28 cellular contexts compared by ENCODE assay signal in the genomic region with DNA sequence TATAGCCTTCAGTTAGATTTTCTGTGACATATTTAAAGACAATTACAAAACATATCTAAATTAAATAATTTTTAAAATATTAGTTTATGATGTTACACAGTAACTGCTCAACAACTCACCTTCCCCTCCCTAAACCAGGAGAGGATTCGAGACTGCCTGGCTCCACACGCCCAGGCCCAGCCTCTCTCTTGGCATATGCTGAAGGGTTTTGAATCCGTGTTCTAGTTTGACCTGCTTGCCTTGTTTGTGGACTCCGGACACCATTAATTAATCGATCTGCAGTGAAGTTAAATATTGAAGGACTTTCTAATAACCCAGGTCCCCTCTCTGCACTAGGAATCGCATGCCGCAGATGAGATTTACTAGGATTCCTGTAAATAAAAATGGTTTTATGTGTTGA.
"Had no signal": no experiment of that assay in that cellular context is flagged by ENCODE, and none has a peak within 500 bp of the region (broad histone marks: within the 10 kb centered on the region; RNA-seq: fewer than 3 reads in every experiment).

No MANE protein-coding gene starts in this region.

- ATAC-seq: activated CD4-positive, alpha-beta T cell treated with anti-CD3 and anti-CD28 coated beads for 36 hours; activated T-helper 17 cell treated with anti-CD3 and anti-CD28 coated beads, Interleukin-2, amount 50 U/mL, for 72 hours; Panc1; Right ventricle myocardium inferior; T-cell had no signal

- DNase-seq: activated CD4-positive, alpha-beta memory T cell treated with anti-CD3 and anti-CD28 coated beads, Interleukin-2, amount 10 ng/mL, durations not matched to agents 7 days and 5 days; activated CD4-positive, alpha-beta T cell treated with anti-CD3 and anti-CD28 coated beads for 36 hours; activated CD4-positive, alpha-beta T cell treated with anti-CD3 and anti-CD28 coated beads, Interleukin-2, amount 50 U/mL, for 1 hour; activated gamma-delta T cell; activated naive CD4-positive, alpha-beta T cell treated with anti-CD3 and anti-CD28 coated beads, Interleukin-2, amount 10 ng/mL, durations not matched to agents 7 days and 5 days; activated naive CD8-positive, alpha-beta T cell treated with anti-CD3 and anti-CD28 coated beads for 36 hours; activated T-cell treated with anti-CD3 and anti-CD28 coated beads for 4 hours; activated T-cell treated with anti-CD3 and anti-CD28 coated beads, Interleukin-2, amount 50 U/mL, for 48 hours; brain microvascular endothelial cell; MG63; MV-4-11; NCI-H1092 treated with DMSO at 0.1 percent for 48 hours; NCI-H1417 treated with DMSO at 0.1 percent for 48 hours; NCI-H1694; NCI-H2029; NCI-H510A treated with DMSO at 0.1 percent for 48 hours; NCI-H69; NK-92 treated with Interleukin-12 subunit alpha and Interleukin-12 subunit beta, amount 100 ng/mL, for 24 hours; OCI-M1; RPMI8226; T-cell; WERI-Rb-1 had no signal

- H3K27ac ChIP-seq: brain microvascular endothelial cell, cardiac muscle cell, KMS-11, SK-N-MC, WERI-Rb-1 had no signal

- H3K9me3 ChIP-seq: MG63 had no signal

- H3K4me3 ChIP-seq: cardiac muscle cell, MG63, SK-N-MC had no signal

- H3K27me3 ChIP-seq: brain microvascular endothelial cell, cardiac muscle cell, MG63 had no signal
